Comparison of ENCODE assay signal across 13 cellular contexts in the genomic region with DNA sequence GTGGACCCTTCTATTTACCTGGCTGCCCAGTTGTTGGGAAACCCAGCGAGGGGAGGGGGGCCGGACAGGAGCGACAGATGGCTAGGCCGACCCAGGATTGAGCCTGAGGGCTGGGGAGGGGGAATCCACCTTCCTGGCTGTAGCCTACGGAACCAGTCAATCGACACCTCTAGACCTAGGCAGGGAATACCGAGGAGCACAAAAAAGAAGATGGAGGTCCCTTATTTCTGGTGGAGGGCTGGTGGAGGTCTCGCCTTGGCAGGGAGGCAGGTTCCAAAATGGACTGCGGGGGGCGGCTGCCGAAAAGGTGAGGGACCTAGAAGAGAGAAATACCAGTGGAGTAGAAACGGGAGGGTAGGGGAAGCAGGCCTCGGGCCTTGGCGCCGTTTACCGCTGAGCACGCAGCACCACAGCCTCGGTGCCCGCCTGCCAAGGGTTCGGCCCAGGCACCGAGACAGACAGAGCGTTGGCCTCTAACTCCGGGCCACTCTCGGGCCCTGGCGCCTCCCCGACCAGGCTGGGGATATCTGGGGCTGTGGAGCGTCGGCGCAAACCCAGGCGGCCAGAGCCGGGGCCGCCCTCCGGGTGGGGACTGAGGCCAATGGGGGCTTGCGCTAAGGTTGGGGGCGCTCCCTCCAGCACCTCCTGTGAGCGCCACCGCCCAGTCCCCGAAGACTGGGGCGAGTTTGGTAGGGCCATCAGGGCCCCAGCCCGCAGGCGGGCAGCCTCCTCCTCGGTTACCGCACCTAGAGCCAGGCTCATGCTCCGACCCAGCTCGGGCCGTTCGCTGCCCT. TPM values are rescaled to one million over a fixed set of nuclear protein-coding genes. Genes with fewer than 3 reads are reported as not detected.
DNase-seq lines count a peak whose midpoint lies in the region; ATAC-seq, FAIRE-seq and TF ChIP-seq lines count a peak whose summit lies in the region.
"Had no signal": no experiment of that assay in that cellular context is flagged by ENCODE, and none has a peak within 500 bp of the region (broad histone marks: within the 10 kb centered on the region; RNA-seq: fewer than 3 reads in every experiment).

No MANE protein-coding gene starts in this region.

- H3K27me3 ChIP-seq in prostate gland (replicated peaks; ENCODE audit: insufficient read depth), result peaks cover 12% of the 10 kb centered on the region

- POLR2A ChIA-PET in activated CD4-positive, alpha-beta T cell treated with anti-CD3 and anti-CD28 coated beads, Interleukin-2, amount 10 ng/mL, durations not matched to agents 7 days and 5 days (lab: Charles Lee), result interaction anchor here (1.0 kb wide), 1 partner anchor 27 kb away, joined by 4 read pairs; no protein-coding TSS in a partner anchor
- POLR2A ChIA-PET in activated CD4-positive, alpha-beta memory T cell treated with anti-CD3 and anti-CD28 coated beads for 36 hours (lab: Charles Lee), result no interaction called here

- H3K9me3 ChIP-seq in iPS-18c (ENCODE audit: control insufficient read depth, insufficient read depth, low read length), result no peaks in the 10 kb centered on the region
- no peaks in the 10 kb centered on the region for H3K9me3 ChIP-seq in prostate gland

- no peaks in the 10 kb centered on the region for H3K36me3 ChIP-seq in prostate gland

- no peak for DNase-seq in activated CD4-positive, alpha-beta T cell treated with anti-CD3 and anti-CD28 coated beads, Interleukin-2, amount 10 ng/mL, durations not matched to agents 24 days and 14 days
- DNase-seq in activated CD4-positive, alpha-beta T cell treated with anti-CD3 and anti-CD28 coated beads, Interleukin-2, amount 10 ng/mL, durations not matched to agents 7 days and 5 days, result no peak
- no peak for DNase-seq in activated CD4-positive, alpha-beta memory T cell treated with anti-CD3 and anti-CD28 coated beads for 36 hours
- no peak for DNase-seq in stimulated activated naive CD8-positive, alpha-beta T cell treated with anti-CD3 and anti-CD28 coated beads, Interleukin-15, amount 100 ng/mL, for 72 hours
- DNase-seq in NCI-H2171 (lab: John Stamatoyannopoulos, UW) (no peak), prostate gland (ENCODE audit: low spot score) (no peak), urothelium cell line (ENCODE audit: low spot score) (no peak)
- DNase-seq: effector CD4-positive, alpha-beta T cell; NCI-H2081 treated with DMSO at 0.1 percent for 48 hours had no signal

- TF ChIP-seq CTCF in prostate gland (IDR thresholded peaks at IDR 0.05), result no peak

- H3K4me3 ChIP-seq in iPS-18c (ENCODE audit: insufficient read depth, low read depth, low read length) (peak overlapping the region; percentile 36), prostate gland (peak overlapping the region in 1 of 2 donors; percentile 25)

- H3K4me1 ChIP-seq in prostate gland (replicated peaks), result no peaks in the 10 kb centered on the region

- peaks cover 4% of the 10 kb centered on the region for H3K36me3 Mint-ChIP-seq in activated CD4-positive, alpha-beta T cell treated with anti-CD3 and anti-CD28 coated beads, Interleukin-2, amount 10 ng/mL, durations not matched to agents 24 days and 14 days (ENCODE audit: low read depth)
- H3K36me3 Mint-ChIP-seq in activated CD4-positive, alpha-beta T cell treated with anti-CD3 and anti-CD28 coated beads, Interleukin-2, amount 10 ng/mL, durations not matched to agents 7 days and 5 days (ENCODE audit: low read depth), result no peaks in the 10 kb centered on the region
- no peaks in the 10 kb centered on the region for H3K36me3 Mint-ChIP-seq in activated CD4-positive, alpha-beta memory T cell treated with anti-CD3 and anti-CD28 coated beads for 36 hours

- H3K9me3 Mint-ChIP-seq in activated CD4-positive, alpha-beta T cell treated with anti-CD3 and anti-CD28 coated beads, Interleukin-2, amount 10 ng/mL, durations not matched to agents 24 days and 14 days, result no peaks in the 10 kb centered on the region
- no peaks in the 10 kb centered on the region for H3K9me3 Mint-ChIP-seq in activated CD4-positive, alpha-beta T cell treated with anti-CD3 and anti-CD28 coated beads, Interleukin-2, amount 10 ng/mL, durations not matched to agents 7 days and 5 days
- H3K9me3 Mint-ChIP-seq in activated CD4-positive, alpha-beta memory T cell treated with anti-CD3 and anti-CD28 coated beads for 36 hours, result no peaks in the 10 kb centered on the region
- no peaks in the 10 kb centered on the region for H3K9me3 Mint-ChIP-seq in stimulated activated naive CD8-positive, alpha-beta T cell treated with anti-CD3 and anti-CD28 coated beads, Interleukin-15, amount 100 ng/mL, for 72 hours

- peak; percentile 7 for ATAC-seq in stimulated activated naive CD8-positive, alpha-beta T cell treated with anti-CD3 and anti-CD28 coated beads, Interleukin-15, amount 100 ng/mL, for 72 hours

- peak overlapping the region; percentile 61 for H3K4me3 Mint-ChIP-seq in activated CD4-positive, alpha-beta T cell treated with anti-CD3 and anti-CD28 coated beads, Interleukin-2, amount 10 ng/mL, durations not matched to agents 24 days and 14 days
- H3K4me3 Mint-ChIP-seq in activated CD4-positive, alpha-beta T cell treated with anti-CD3 and anti-CD28 coated beads, Interleukin-2, amount 10 ng/mL, durations not matched to agents 7 days and 5 days, result no peak overlapping the region
- peak overlapping the region; percentile 41 for H3K4me3 Mint-ChIP-seq in activated CD4-positive, alpha-beta memory T cell treated with anti-CD3 and anti-CD28 coated beads for 36 hours
- peak overlapping the region; percentile 17 to 63 for H3K4me3 Mint-ChIP-seq in stimulated activated naive CD8-positive, alpha-beta T cell treated with anti-CD3 and anti-CD28 coated beads, Interleukin-15, amount 100 ng/mL, for 72 hours

- H3K27me3 Mint-ChIP-seq in activated CD4-positive, alpha-beta T cell treated with anti-CD3 and anti-CD28 coated beads, Interleukin-2, amount 10 ng/mL, durations not matched to agents 24 days and 14 days, result peaks cover 45% of the 10 kb centered on the region
- H3K27me3 Mint-ChIP-seq in activated CD4-positive, alpha-beta T cell treated with anti-CD3 and anti-CD28 coated beads, Interleukin-2, amount 10 ng/mL, durations not matched to agents 7 days and 5 days, result peaks cover 52% of the 10 kb centered on the region
- peaks cover 31% of the 10 kb centered on the region for H3K27me3 Mint-ChIP-seq in activated CD4-positive, alpha-beta memory T cell treated with anti-CD3 and anti-CD28 coated beads for 36 hours
- H3K27me3 Mint-ChIP-seq in stimulated activated naive CD8-positive, alpha-beta T cell treated with anti-CD3 and anti-CD28 coated beads, Interleukin-15, amount 100 ng/mL, for 72 hours, result peaks cover 71% of the 10 kb centered on the region

- H3K4me1 Mint-ChIP-seq in activated CD4-positive, alpha-beta T cell treated with anti-CD3 and anti-CD28 coated beads, Interleukin-2, amount 10 ng/mL, durations not matched to agents 24 days and 14 days, result peaks cover 4% of the 10 kb centered on the region
- peaks cover 4% of the 10 kb centered on the region for H3K4me1 Mint-ChIP-seq in activated CD4-positive, alpha-beta T cell treated with anti-CD3 and anti-CD28 coated beads, Interleukin-2, amount 10 ng/mL, durations not matched to agents 7 days and 5 days
- H3K4me1 Mint-ChIP-seq in activated CD4-positive, alpha-beta memory T cell treated with anti-CD3 and anti-CD28 coated beads for 36 hours (ENCODE audit: low read depth), result peaks cover 9% of the 10 kb centered on the region
- peaks cover 22% of the 10 kb centered on the region for H3K4me1 Mint-ChIP-seq in stimulated activated naive CD8-positive, alpha-beta T cell treated with anti-CD3 and anti-CD28 coated beads, Interleukin-15, amount 100 ng/mL, for 72 hours

- H3K27ac Mint-ChIP-seq in activated CD4-positive, alpha-beta T cell treated with anti-CD3 and anti-CD28 coated beads, Interleukin-2, amount 10 ng/mL, durations not matched to agents 24 days and 14 days, result no peak overlapping the region
- no peak overlapping the region for H3K27ac Mint-ChIP-seq in activated CD4-positive, alpha-beta T cell treated with anti-CD3 and anti-CD28 coated beads, Interleukin-2, amount 10 ng/mL, durations not matched to agents 7 days and 5 days
- H3K27ac Mint-ChIP-seq in activated CD4-positive, alpha-beta memory T cell treated with anti-CD3 and anti-CD28 coated beads for 36 hours, result no peak overlapping the region
- H3K27ac Mint-ChIP-seq in stimulated activated naive CD8-positive, alpha-beta T cell treated with anti-CD3 and anti-CD28 coated beads, Interleukin-15, amount 100 ng/mL, for 72 hours, result no peak overlapping the region

- no peak for FAIRE-seq in urothelium cell line (lab: Jason Lieb, UNC)

- CTCF ChIA-PET in activated CD4-positive, alpha-beta T cell treated with anti-CD3 and anti-CD28 coated beads, Interleukin-2, amount 10 ng/mL, durations not matched to agents 7 days and 5 days (lab: Charles Lee), result interaction anchor here (0.6 to 4.1 kb wide), 6 partner anchors 18 to 195 kb away, joined by 3 to 61 read pairs (median 8); partner anchors contain the start of gene PLCB2
- CTCF ChIA-PET in activated CD4-positive, alpha-beta memory T cell treated with anti-CD3 and anti-CD28 coated beads for 36 hours (lab: Charles Lee), result interaction anchor here (0.9 to 9.9 kb wide), 9 partner anchors 9 to 235 kb away, joined by 3 to 500 read pairs (median 46); partner anchors contain the start of genes CCDC9B, INAFM2 and PLCB2

- WGBS in prostate gland, result 81% methylated on average over 24 of the region's 47 CpGs

- intact Hi-C loops in activated CD4-positive, alpha-beta T cell treated with anti-CD3 and anti-CD28 coated beads, Interleukin-2, amount 10 ng/mL, durations not matched to agents 24 days and 14 days (cut with micrococcal nuclease), result loop anchor here (5.0 kb wide), 1 partner anchor 41 kb away; the partner anchor contains the start of gene INAFM2
- intact Hi-C loops in activated CD4-positive, alpha-beta memory T cell treated with anti-CD3 and anti-CD28 coated beads for 36 hours (cut with micrococcal nuclease), result loop anchor here (5.0 kb wide), 2 partner anchors 41 to 141 kb away; partner anchors contain the start of gene INAFM2
- intact Hi-C loops in prostate gland (cut with DNase I), result loop anchor here (10.0 kb wide), 1 partner anchor 84 kb away; no protein-coding TSS in a partner anchor

- no peak for TF ChIP-seq POLR2A in prostate gland (IDR thresholded peaks at IDR 0.05)

- H3K27ac ChIP-seq in prostate gland, result no peak overlapping the region

RNA-seq across cellular contexts. Expression of gene ANKRD63, which starts 1.6 kb away (rescaled TPM):
- not detected in 2 replicates for total RNA-seq in activated CD4-positive, alpha-beta T cell treated with anti-CD3 and anti-CD28 coated beads, Interleukin-2, amount 10 ng/mL, durations not matched to agents 24 days and 14 days
- under 1 TPM in 1 of 2 experiments, not detected in 1; 0.17 TPM for total RNA-seq in activated CD4-positive, alpha-beta T cell treated with anti-CD3 and anti-CD28 coated beads, Interleukin-2, amount 10 ng/mL, durations not matched to agents 7 days and 5 days
- total RNA-seq in activated CD4-positive, alpha-beta memory T cell treated with anti-CD3 and anti-CD28 coated beads for 36 hours, result not detected
- 1 to 10 TPM in 1 of 2 donors, not detected in 1; 2.7 TPM for total RNA-seq in prostate gland
- total RNA-seq: A172, HT-29, myocyte had no signal

RNA-seq across cellular contexts. Expression of gene PLCB2, which starts 26.5 kb away (rescaled TPM):
- total RNA-seq in activated CD4-positive, alpha-beta T cell treated with anti-CD3 and anti-CD28 coated beads, Interleukin-2, amount 10 ng/mL, durations not matched to agents 24 days and 14 days, result 82.7 and 95.7 TPM in 2 replicates
- total RNA-seq in activated CD4-positive, alpha-beta T cell treated with anti-CD3 and anti-CD28 coated beads, Interleukin-2, amount 10 ng/mL, durations not matched to agents 7 days and 5 days, result 100 to 1,000 TPM; 195 to 196 TPM
- total RNA-seq in activated CD4-positive, alpha-beta memory T cell treated with anti-CD3 and anti-CD28 coated beads for 36 hours, result 10 to 100 TPM; 65.3 to 70.7 TPM
- 10 to 100 TPM in 1 of 2 donors, 1 to 10 TPM in 1; 1.5 to 13.0 TPM for total RNA-seq in prostate gland
- total RNA-seq: A172 had no signal

RNA-seq across cellular contexts. Expression of gene INAFM2, which starts 42.2 kb away (rescaled TPM):
- total RNA-seq in activated CD4-positive, alpha-beta T cell treated with anti-CD3 and anti-CD28 coated beads, Interleukin-2, amount 10 ng/mL, durations not matched to agents 24 days and 14 days, result 22.8 and 23.3 TPM in 2 replicates
- total RNA-seq in activated CD4-positive, alpha-beta T cell treated with anti-CD3 and anti-CD28 coated beads, Interleukin-2, amount 10 ng/mL, durations not matched to agents 7 days and 5 days, result 1 to 10 TPM; 6.6 to 8.5 TPM
- 1 to 10 TPM; 6.7 to 7.4 TPM for total RNA-seq in activated CD4-positive, alpha-beta memory T cell treated with anti-CD3 and anti-CD28 coated beads for 36 hours
- total RNA-seq in prostate gland, result 10 to 100 TPM; 18.7 to 24.3 TPM

RNA-seq across cellular contexts. Expression of gene PAK6, which starts 42.4 kb away (rescaled TPM):
- 0.33 and 0.54 TPM in 2 replicates for total RNA-seq in activated CD4-positive, alpha-beta T cell treated with anti-CD3 and anti-CD28 coated beads, Interleukin-2, amount 10 ng/mL, durations not matched to agents 24 days and 14 days
- under 1 TPM; 0.35 to 0.47 TPM for total RNA-seq in activated CD4-positive, alpha-beta T cell treated with anti-CD3 and anti-CD28 coated beads, Interleukin-2, amount 10 ng/mL, durations not matched to agents 7 days and 5 days
- under 1 TPM; 0.69 to 0.73 TPM for total RNA-seq in activated CD4-positive, alpha-beta memory T cell treated with anti-CD3 and anti-CD28 coated beads for 36 hours
- 100 to 1,000 TPM in 1 of 2 donors, 10 to 100 TPM in 1; 13.8 to 190 TPM for total RNA-seq in prostate gland

RNA-seq across cellular contexts. Expression of gene CCDC9B, which starts 59.5 kb away (rescaled TPM):
- 0.21 and 0.54 TPM in 2 replicates for total RNA-seq in activated CD4-positive, alpha-beta T cell treated with anti-CD3 and anti-CD28 coated beads, Interleukin-2, amount 10 ng/mL, durations not matched to agents 24 days and 14 days
- total RNA-seq in activated CD4-positive, alpha-beta T cell treated with anti-CD3 and anti-CD28 coated beads, Interleukin-2, amount 10 ng/mL, durations not matched to agents 7 days and 5 days, result 1 to 10 TPM in 1 of 2 experiments, under 1 TPM in 1; 0.81 to 1.0 TPM
- total RNA-seq in activated CD4-positive, alpha-beta memory T cell treated with anti-CD3 and anti-CD28 coated beads for 36 hours, result 1 to 10 TPM in 1 of 2 experiments, under 1 TPM in 1; 0.53 to 1.6 TPM
- total RNA-seq in prostate gland, result 10 to 100 TPM in 1 of 2 donors, 1 to 10 TPM in 1; 9.0 to 29.7 TPM
